ENCODE assay signal across 21 cellular contexts in genomic region chr1:2867861-2868260, GRCh38.
"Had no signal": no experiment of that assay in that cellular context is flagged by ENCODE, and none has a peak within 500 bp of the region (broad histone marks: within the 10 kb centered on the region; RNA-seq: fewer than 3 reads in every experiment).

No MANE protein-coding gene starts in this region.

- H3K4me1 Mint-ChIP-seq: natural killer cell; neural crest cell; stimulated activated effector memory CD8-positive, alpha-beta T cell treated with anti-CD3 and anti-CD28 coated beads, Interleukin-12 subunit alpha, Interleukin-12 subunit beta, amount 100 ng/mL, for 72 hours had no signal

- H3K9me3 ChIP-seq: thyroid gland had no signal

- H3K4me3 Mint-ChIP-seq: natural killer cell; neural crest cell; stimulated activated effector memory CD8-positive, alpha-beta T cell treated with anti-CD3 and anti-CD28 coated beads, Interleukin-12 subunit alpha, Interleukin-12 subunit beta, amount 100 ng/mL, for 72 hours; type B pancreatic cell had no signal

- ATAC-seq: heart left ventricle; left lobe of liver; mucosa of descending colon; natural killer cell; stimulated activated effector memory CD8-positive, alpha-beta T cell treated with anti-CD3 and anti-CD28 coated beads, Interleukin-12 subunit alpha, Interleukin-12 subunit beta, amount 100 ng/mL, for 72 hours; stimulated activated naive CD8-positive, alpha-beta T cell treated with anti-CD3 and anti-CD28 coated beads, Interleukin-15, Interleukin-2, amounts not matched to agents 100 U/mL and 50 U/mL, for 24 hours had no signal

- H3K4me2 ChIP-seq: smooth muscle cell had no signal

- H3K9me3 Mint-ChIP-seq: neural crest cell, type B pancreatic cell had no signal

- H3K4me3 ChIP-seq: dorsolateral prefrontal cortex, heart left ventricle, mucosa of descending colon, ovary, right atrium auricular region, smooth muscle cell, suprapubic skin, thyroid gland had no signal

- H3K27me3 Mint-ChIP-seq: type B pancreatic cell had no signal

- DNase-seq: cortex of kidney; dorsolateral prefrontal cortex; effector CD8-positive, alpha-beta T cell; hypothalamus; kidney glomerular epithelial cell; mucosa of descending colon; natural killer cell; nucleus accumbens; ovary; stimulated activated CD4-positive, alpha-beta T cell treated with anti-CD3 and anti-CD28 coated beads, Interleukin-4, amount 100 ng/mL, for 1 hour; stimulated activated CD8-positive, alpha-beta memory T cell treated with anti-CD3 and anti-CD28 coated beads, Interleukin-4, amount 100 ng/mL, for 48 hours; stimulated activated naive CD8-positive, alpha-beta T cell treated with anti-CD3 and anti-CD28 coated beads, Interleukin-15, Interleukin-2, amounts not matched to agents 100 U/mL and 50 U/mL, for 24 hours; thyroid gland had no signal

- H3K27ac ChIP-seq: dorsolateral prefrontal cortex, heart left ventricle, ovary, right atrium auricular region, suprapubic skin, thyroid gland had no signal

- H3K27me3 ChIP-seq: ovary, thyroid gland had no signal

- H3K27ac Mint-ChIP-seq: natural killer cell; stimulated activated effector memory CD8-positive, alpha-beta T cell treated with anti-CD3 and anti-CD28 coated beads, Interleukin-12 subunit alpha, Interleukin-12 subunit beta, amount 100 ng/mL, for 72 hours; type B pancreatic cell had no signal

- H3K4me1 ChIP-seq: heart left ventricle, right atrium auricular region, suprapubic skin, thyroid gland had no signal

- H3K36me3 Mint-ChIP-seq: natural killer cell; stimulated activated effector memory CD8-positive, alpha-beta T cell treated with anti-CD3 and anti-CD28 coated beads, Interleukin-12 subunit alpha, Interleukin-12 subunit beta, amount 100 ng/mL, for 72 hours; type B pancreatic cell had no signal

- H3K36me3 ChIP-seq: heart left ventricle, ovary, right atrium auricular region, suprapubic skin, thyroid gland had no signal
